In the genomic region with DNA sequence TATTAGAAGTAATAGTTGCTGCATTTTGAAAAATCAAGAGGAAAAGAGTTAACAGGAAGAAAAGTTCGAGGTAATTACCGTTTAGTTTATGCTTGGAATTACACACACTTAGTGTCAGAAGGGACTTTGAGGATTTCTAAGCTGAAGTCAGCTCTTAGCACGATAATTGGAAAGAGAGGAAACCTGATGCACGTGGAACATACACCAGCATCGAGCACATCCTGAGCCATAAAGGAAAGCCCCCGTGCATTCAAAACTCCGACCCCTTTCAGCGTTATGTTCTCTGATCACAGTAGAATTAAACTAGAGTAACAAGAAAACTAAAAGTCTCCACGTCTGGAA, we compare ENCODE assay signal across 8 cellular contexts. TPM values are rescaled to one million over a fixed set of nuclear protein-coding genes. Genes with fewer than 3 reads are reported as not detected.
A peak's percentile ranks its signal among the peaks of the same experiment; 100 is the strongest.
DNase-seq lines count a peak whose midpoint lies in the region; ATAC-seq and TF ChIP-seq lines count a peak whose summit lies in the region.

No MANE protein-coding gene starts in this region.

- TF ChIP-seq CTCF in PC-9 (conservative IDR thresholded peaks at IDR 0.05) (no peak), fibroblast of lung (conservative IDR thresholded peaks at IDR 0.05 in 1 of 2, IDR thresholded peaks at IDR 0.05 in 1 of 2; ENCODE audit: low read depth in 1 of 2, low read length in 2 of 2) (no peak)

- no peaks in the 10 kb centered on the region for H3K9me2 ChIP-seq in PC-9 (ENCODE audit: insufficient read depth)

- ATAC-seq in HG02571 (IDR thresholded peaks at IDR 0.05; ENCODE audit: unreplicated experiment) (peak; percentile 16), sciatic nerve (peak; percentile 8), HG03280 (IDR thresholded peaks at IDR 0.05; ENCODE audit: unreplicated experiment) (no peak)

- peaks cover 9% of the 10 kb centered on the region for H3K4me1 ChIP-seq in PC-9 (replicated peaks; ENCODE audit: insufficient read depth)
- no peaks in the 10 kb centered on the region for H3K4me1 ChIP-seq in fibroblast of lung (ENCODE audit: control insufficient read depth, extremely low read depth, insufficient read depth, low read length)

- POLR2A ChIA-PET in PC-9 (lab: Charles Lee; ENCODE audit: unreplicated experiment): interaction anchor here (0.6 kb wide), 5 partner anchors 15 to 1419 kb away, joined by 3 to 11 read pairs (median 6); no protein-coding TSS in a partner anchor

- BruUV-seq in PC-9 (replicated peaks; lab: Mats Ljungman, UMichigan): TSS peak; percentile 29

- H3K4me2 ChIP-seq in PC-9 (peak overlapping the region; percentile 92), fibroblast of lung (ENCODE audit: extremely low read depth, insufficient read depth, low read length) (peak overlapping the region; percentile 84)

- H3F3A ChIP-seq in PC-9 (ENCODE audit: insufficient read depth, low read depth): no peaks in the 10 kb centered on the region

- no peaks in the 10 kb centered on the region for H3K27me3 ChIP-seq in PC-9 (ENCODE audit: insufficient read depth, low read depth)
- H3K27me3 ChIP-seq in fibroblast of lung (ENCODE audit: control insufficient read depth, insufficient read depth, low read length): peaks cover 2% of the 10 kb centered on the region

- H3K9ac ChIP-seq in fibroblast of lung (ENCODE audit: insufficient read depth, low read length): no peak overlapping the region

- intact Hi-C loops in PC-9 (cut with micrococcal nuclease; ENCODE audit: unreplicated experiment): no loop called here
- intact Hi-C loops in sciatic nerve (cut with DNase I): no loop called here

- DNase-seq in NCI-H1092 treated with DMSO at 0.1 percent for 48 hours (lab: John Stamatoyannopoulos, UW) (peak; percentile 76), NCI-H1092 (lab: John Stamatoyannopoulos, UW) (no peak), PC-9 (no peak), fibroblast of lung (ENCODE audit: low read depth in 2 of 2) (no peak), sciatic nerve (ENCODE audit: low spot score) (no peak), SIG-M5 treated with dmso at 0.1 percent for 504 hours (lab: John Stamatoyannopoulos, UW; ENCODE audit: unreplicated experiment) (no peak)

- peak overlapping the region; percentile 72 for H3K4me3 ChIP-seq in PC-9
- H3K4me3 ChIP-seq in fibroblast of lung (replicated peaks in 1 of 4; ENCODE audit: control extremely low read depth in 1 of 4, insufficient read depth in 1 of 4, low read depth in 3 of 4, low read length in 4 of 4): peak overlapping the region; percentile 10 to 90 (median 55)

- no peak overlapping the region for H3K27ac ChIP-seq in PC-9
- H3K27ac ChIP-seq in fibroblast of lung (ENCODE audit: insufficient read depth, low read length): no peak overlapping the region

- H3K9me3 ChIP-seq in PC-9 (ENCODE audit: insufficient read depth, low read depth) (no peaks in the 10 kb centered on the region), fibroblast of lung (ENCODE audit: control insufficient read depth, insufficient read depth, low read depth, low read length) (no peaks in the 10 kb centered on the region)

- peak overlapping the region; percentile 94 for H2AFZ ChIP-seq in PC-9
- H2AFZ ChIP-seq in fibroblast of lung (ENCODE audit: low read length): peak overlapping the region; percentile 40

- no peaks in the 10 kb centered on the region for H4K20me1 ChIP-seq in PC-9 (ENCODE audit: insufficient read depth)
- no peaks in the 10 kb centered on the region for H4K20me1 ChIP-seq in fibroblast of lung (ENCODE audit: control insufficient read depth, extremely low read depth, insufficient read depth, low read length)

- H3K36me3 ChIP-seq in PC-9 (ENCODE audit: low read depth) (no peaks in the 10 kb centered on the region), fibroblast of lung (ENCODE audit: control insufficient read depth, insufficient read depth, low read length) (no peaks in the 10 kb centered on the region)

- CTCF ChIA-PET in PC-9 (lab: Charles Lee): interaction anchor here (0.6 kb wide), 1 partner anchor 290 kb away, joined by 13 read pairs; no protein-coding TSS in a partner anchor

- no peaks in the 10 kb centered on the region for H3K79me2 ChIP-seq in PC-9 (ENCODE audit: low read depth)
- H3K79me2 ChIP-seq in fibroblast of lung (ENCODE audit: control insufficient read depth, insufficient read depth, low read length): no peaks in the 10 kb centered on the region

RNA-seq across cellular contexts. Expression of gene PAQR3, which starts 0.4 kb away (rescaled TPM):
- total RNA-seq in PC-9 (2021) (7.9 and 11.0 TPM in 2 replicates), fibroblast of lung (10.8 and 15.5 TPM in 2 replicates), sciatic nerve (20.1 TPM)
- 29.4 and 37.6 TPM in 2 replicates for polyA plus RNA-seq in fibroblast of lung
- 11.9 and 12.6 TPM in 2 replicates for polyA plus RNA-seq in fibroblast of lung (2012)
- polyA minus RNA-seq in fibroblast of lung (ENCODE audit: low replicate concordance): 19.3 and 39.4 TPM in 2 replicates
